ENCODE assay signal across 8 cellular contexts in the genomic region with DNA sequence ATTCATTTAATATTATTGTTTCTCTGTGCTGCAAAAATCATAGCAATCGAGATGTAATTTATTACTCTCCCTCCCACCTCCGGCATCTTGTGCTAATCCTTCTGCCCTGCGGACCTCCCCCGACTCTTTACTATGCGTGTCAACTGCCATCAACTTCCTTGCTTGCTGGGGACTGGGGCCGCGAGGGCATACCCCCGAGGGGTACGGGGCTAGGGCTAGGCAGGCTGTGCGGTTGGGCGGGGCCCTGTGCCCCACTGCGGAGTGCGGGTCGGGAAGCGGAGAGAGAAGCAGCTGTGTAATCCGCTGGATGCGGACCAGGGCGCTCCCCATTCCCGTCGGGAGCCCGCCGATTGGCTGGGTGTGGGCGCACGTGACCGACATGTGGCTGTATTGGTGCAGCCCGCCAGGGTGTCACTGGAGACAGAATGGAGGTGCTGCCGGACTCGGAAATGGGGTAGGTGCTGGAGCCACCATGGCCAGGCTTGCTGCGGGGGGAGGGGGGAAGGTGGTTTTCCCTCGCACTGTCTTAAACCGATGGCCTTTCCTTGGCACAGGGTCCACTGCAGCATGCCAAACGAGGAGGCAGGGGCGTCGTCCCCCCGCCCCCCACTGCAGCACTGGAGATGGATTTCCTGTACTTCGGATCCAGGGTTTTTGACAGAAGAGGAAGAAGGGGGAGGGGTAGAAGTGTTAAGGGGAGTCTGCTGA. TPM values are rescaled to one million over a fixed set of nuclear protein-coding genes. Genes with fewer than 3 reads are reported as not detected.
DNase-seq lines count a peak whose midpoint lies in the region; ATAC-seq and TF ChIP-seq lines count a peak whose summit lies in the region.

A gene (plus strand): TSS at position 414 of the 708 bp plus-strand sequence. CDS start 17,006 bp downstream, outside the sequence.

- H3K4me1 ChIP-seq in RWPE2 (ENCODE audit: insufficient read depth, poor library complexity, severe bottlenecking) = peaks cover 26% of the 10 kb centered on the region

- peaks cover 10% of the 10 kb centered on the region for H3K4me1 Mint-ChIP-seq in activated T-helper 2 cell treated with anti-CD3 and anti-CD28 coated beads, Interferon-gamma antibody, Interleukin-2, Interleukin-4, amounts not matched to agents 10 μg/mL and 5 μg/mL and 100 μg/mL, durations not matched to agents 14 hours and 24 hours and 36 hours (ENCODE audit: low read depth)
- H3K4me1 Mint-ChIP-seq in natural killer cell = peaks cover 30 to 33% of the 10 kb centered on the region in 2 donors
- H3K4me1 Mint-ChIP-seq in stimulated activated naive B cell treated with anti-CD40 and anti-IgM and Interleukin-4, amounts not matched to agents 10 μg/mL and 1 μg/mL and 100 μg/mL, for 72 hours = peaks cover 15 to 18% of the 10 kb centered on the region in 2 donors

- H3K36me3 ChIP-seq in RWPE2 (ENCODE audit: low read depth) = no peaks in the 10 kb centered on the region

- peak within 1 kb of the TSS; percentile 5 for H3K27ac ChIP-seq in RWPE2 (ENCODE audit: poor library complexity, severe bottlenecking)

- no peaks in the 10 kb centered on the region for H3K9me3 ChIP-seq in RWPE2 (ENCODE audit: severe bottlenecking)

- peak within 1 kb of the TSS; percentile 43 for H3K4me3 ChIP-seq in RWPE2 (ENCODE audit: severe bottlenecking)
- peak within 1 kb of the TSS; percentile 85 for H3K4me3 ChIP-seq in fibroblast of pulmonary artery (replicated peaks; ENCODE audit: low read depth, low read length)

- peak; percentile 63 for DNase-seq in DMS79 (lab: John Stamatoyannopoulos, UW)
- DNase-seq in KG1 (lab: John Stamatoyannopoulos, UW) = peak; percentile 20
- DNase-seq in RWPE2 (ENCODE audit: low spot score) = peak; percentile 97
- DNase-seq in activated T-helper 2 cell treated with anti-CD3 and anti-CD28 coated beads, Interferon-gamma antibody, Interleukin-2, Interleukin-4, amounts not matched to agents 10 μg/mL and 5 μg/mL and 100 μg/mL, durations not matched to agents 14 hours and 24 hours and 36 hours (ENCODE audit: low spot score) = peak; percentile 77
- DNase-seq in fibroblast of pulmonary artery (ENCODE audit: low read depth) = peak; percentile 89
- peak; percentile 82 for DNase-seq in natural killer cell
- DNase-seq in stimulated activated naive B cell treated with anti-CD40 and anti-IgM and Interleukin-4, amounts not matched to agents 10 μg/mL and 1 μg/mL and 100 μg/mL, for 72 hours = peak; percentile 82

- TF ChIP-seq CTCF in RWPE2 (IDR thresholded peaks at IDR 0.05; ENCODE audit: poor library complexity, severe bottlenecking) = no peak
- TF ChIP-seq CTCF in fibroblast of pulmonary artery (IDR thresholded peaks at IDR 0.05; ENCODE audit: low read length, missing control alignments) = no peak
- no peak for TF ChIP-seq CTCF in natural killer cell (IDR thresholded peaks at IDR 0.05)

- H3K27me3 Mint-ChIP-seq in activated T-helper 2 cell treated with anti-CD3 and anti-CD28 coated beads, Interferon-gamma antibody, Interleukin-2, Interleukin-4, amounts not matched to agents 10 μg/mL and 5 μg/mL and 100 μg/mL, durations not matched to agents 14 hours and 24 hours and 36 hours (ENCODE audit: low read depth) = peaks cover 2% of the 10 kb centered on the region
- no peaks in the 10 kb centered on the region for H3K27me3 Mint-ChIP-seq in natural killer cell (ENCODE audit: low read depth in 2 of 2)
- no peaks in the 10 kb centered on the region for H3K27me3 Mint-ChIP-seq in stimulated activated naive B cell treated with anti-CD40 and anti-IgM and Interleukin-4, amounts not matched to agents 10 μg/mL and 1 μg/mL and 100 μg/mL, for 72 hours

- H3K4me3 Mint-ChIP-seq in activated T-helper 2 cell treated with anti-CD3 and anti-CD28 coated beads, Interferon-gamma antibody, Interleukin-2, Interleukin-4, amounts not matched to agents 10 μg/mL and 5 μg/mL and 100 μg/mL, durations not matched to agents 14 hours and 24 hours and 36 hours (ENCODE audit: low read depth) = peak within 1 kb of the TSS; percentile 84
- H3K4me3 Mint-ChIP-seq in natural killer cell = peak within 1 kb of the TSS; percentile 98
- peak within 1 kb of the TSS; percentile 97 to 98 for H3K4me3 Mint-ChIP-seq in stimulated activated naive B cell treated with anti-CD40 and anti-IgM and Interleukin-4, amounts not matched to agents 10 μg/mL and 1 μg/mL and 100 μg/mL, for 72 hours

- no peaks in the 10 kb centered on the region for H3K9me3 Mint-ChIP-seq in activated T-helper 2 cell treated with anti-CD3 and anti-CD28 coated beads, Interferon-gamma antibody, Interleukin-2, Interleukin-4, amounts not matched to agents 10 μg/mL and 5 μg/mL and 100 μg/mL, durations not matched to agents 14 hours and 24 hours and 36 hours
- no peaks in the 10 kb centered on the region for H3K9me3 Mint-ChIP-seq in natural killer cell
- H3K9me3 Mint-ChIP-seq in stimulated activated naive B cell treated with anti-CD40 and anti-IgM and Interleukin-4, amounts not matched to agents 10 μg/mL and 1 μg/mL and 100 μg/mL, for 72 hours = no peaks in the 10 kb centered on the region

- no peaks in the 10 kb centered on the region for H3K36me3 Mint-ChIP-seq in activated T-helper 2 cell treated with anti-CD3 and anti-CD28 coated beads, Interferon-gamma antibody, Interleukin-2, Interleukin-4, amounts not matched to agents 10 μg/mL and 5 μg/mL and 100 μg/mL, durations not matched to agents 14 hours and 24 hours and 36 hours (ENCODE audit: low read depth)
- no peaks in the 10 kb centered on the region for H3K36me3 Mint-ChIP-seq in natural killer cell
- H3K36me3 Mint-ChIP-seq in stimulated activated naive B cell treated with anti-CD40 and anti-IgM and Interleukin-4, amounts not matched to agents 10 μg/mL and 1 μg/mL and 100 μg/mL, for 72 hours = peaks cover 2 to 3% of the 10 kb centered on the region in 2 donors

- no peaks in the 10 kb centered on the region for H3K27me3 ChIP-seq in RWPE2 (ENCODE audit: insufficient read depth, poor library complexity, severe bottlenecking)

- H3K27ac Mint-ChIP-seq in activated T-helper 2 cell treated with anti-CD3 and anti-CD28 coated beads, Interferon-gamma antibody, Interleukin-2, Interleukin-4, amounts not matched to agents 10 μg/mL and 5 μg/mL and 100 μg/mL, durations not matched to agents 14 hours and 24 hours and 36 hours = peak within 1 kb of the TSS; percentile 54
- H3K27ac Mint-ChIP-seq in natural killer cell = peak within 1 kb of the TSS; percentile 53 to 93
- H3K27ac Mint-ChIP-seq in stimulated activated naive B cell treated with anti-CD40 and anti-IgM and Interleukin-4, amounts not matched to agents 10 μg/mL and 1 μg/mL and 100 μg/mL, for 72 hours = peak within 1 kb of the TSS; percentile 90

- peak; percentile 99 for ATAC-seq in GM21717 (IDR thresholded peaks at IDR 0.05; ENCODE audit: unreplicated experiment)
- ATAC-seq in RWPE2 (ENCODE audit: low read depth) = peak; percentile 98
- peak; percentile 96 to 98 (median 97) for ATAC-seq in natural killer cell
- peak; percentile 99 for ATAC-seq in stimulated activated naive B cell treated with anti-CD40 and anti-IgM and Interleukin-4, amounts not matched to agents 10 μg/mL and 1 μg/mL and 100 μg/mL, for 72 hours (replicated peaks)

- intact Hi-C loops in activated T-helper 2 cell treated with anti-CD3 and anti-CD28 coated beads, Interferon-gamma antibody, Interleukin-2, Interleukin-4, amounts not matched to agents 10 μg/mL and 5 μg/mL and 100 μg/mL, durations not matched to agents 14 hours and 24 hours and 36 hours (cut with micrococcal nuclease) = loop anchor here (1.0 kb wide), 1 partner anchor 30 kb away; no protein-coding TSS in a partner anchor
- intact Hi-C loops in natural killer cell (cut with micrococcal nuclease) = loop anchor here (1.0 kb wide), 2 partner anchors 30 to 124 kb away; a partner anchor contains a TSS

RNA-seq across cellular contexts. Expression of the gene that starts here (rescaled TPM):
- 17.4 and 21.4 TPM in 2 replicates for total RNA-seq in activated T-helper 2 cell treated with anti-CD3 and anti-CD28 coated beads, Interferon-gamma antibody, Interleukin-2, Interleukin-4, amounts not matched to agents 10 μg/mL and 5 μg/mL and 100 μg/mL, durations not matched to agents 14 hours and 24 hours and 36 hours
- total RNA-seq in natural killer cell = 10 to 100 TPM; 40.1 to 52.3 (median 49.0) TPM

Comparison
In these comparisons a context has a peak if more than half of its experiments do, and no peak if none do; other contexts are left out.
1. Peak in every context shown above with its lines: DNase-seq, ATAC-seq, H3K4me3 ChIP-seq and H3K27ac ChIP-seq.
2. DNase-seq: peak in every context shown above with its lines; median percentile 97 in RWPE2; 89 in fibroblast of pulmonary artery; 82 in natural killer cell; 82 in stimulated activated naive B cell treated with anti-CD40 and anti-IgM and Interleukin-4, amounts not matched to agents 10 μg/mL and 1 μg/mL and 100 μg/mL, for 72 hours; 77 in activated T-helper 2 cell treated with anti-CD3 and anti-CD28 coated beads, Interferon-gamma antibody, Interleukin-2, Interleukin-4, amounts not matched to agents 10 μg/mL and 5 μg/mL and 100 μg/mL, durations not matched to agents 14 hours and 24 hours and 36 hours; 63 in DMS79; 20 in KG1.